In the genomic region with DNA sequence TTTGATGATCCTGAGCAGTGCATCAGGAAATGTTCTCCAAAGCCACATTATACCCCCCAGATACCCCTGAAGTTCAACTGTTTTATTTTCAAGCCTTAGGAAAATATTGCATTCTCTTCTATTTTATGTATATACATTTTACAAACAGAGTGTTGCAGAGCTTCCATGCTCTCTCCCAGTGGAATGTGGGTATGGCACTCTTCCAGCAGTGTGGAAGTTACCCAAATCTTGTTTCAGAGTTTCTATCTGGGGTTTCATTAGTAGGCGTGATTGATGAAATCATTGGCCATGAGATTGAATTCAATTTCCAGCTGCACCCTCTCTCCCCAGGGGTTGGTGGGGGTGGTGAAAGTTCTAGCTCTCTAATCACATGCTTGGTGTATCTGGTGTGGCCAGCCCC, we compare ENCODE assay signal across 22 cellular contexts.
A peak's percentile ranks its signal among the peaks of the same experiment; 100 is the strongest.
DNase-seq lines count a peak whose midpoint lies in the region; ATAC-seq, FAIRE-seq and TF ChIP-seq lines count a peak whose summit lies in the region.
"Had no signal": no experiment of that assay in that cellular context is flagged by ENCODE, and none has a peak within 500 bp of the region (broad histone marks: within the 10 kb centered on the region; RNA-seq: fewer than 3 reads in every experiment).

No MANE protein-coding gene starts in this region.

- DNase-seq in EH (ENCODE audit: low read depth) (peak; percentile 19), astrocyte (ENCODE audit: low read depth) (peak; percentile 9), fibroblast of peridontal ligament (ENCODE audit: extremely low read depth) (peak; percentile 59), osteoblast (ENCODE audit: insufficient read length, low spot score, missing footprints) (peak; percentile 39)
- DNase-seq: 8988T; ACHN; C1 segment of cervical spinal cord; Calu3; CD4-positive, alpha-beta memory T cell; COR-L47; DMS53; DMS79 treated with DMSO at 0.1 percent for 48 hours; H9 had no signal

- H3K9me3 ChIP-seq in astrocyte (ENCODE audit: insufficient read depth, low read depth, low read length), result peaks cover 6% of the 10 kb centered on the region
- peaks cover 2% of the 10 kb centered on the region for H3K9me3 ChIP-seq in osteoblast (ENCODE audit: low read depth, low read length)

- peaks cover 38% of the 10 kb centered on the region for H3K27me3 ChIP-seq in astrocyte (ENCODE audit: insufficient read depth, low read length)
- peaks cover 10% of the 10 kb centered on the region for H3K27me3 ChIP-seq in osteoblast (ENCODE audit: insufficient read depth, low read length)

- no peaks in the 10 kb centered on the region for H3K4me1 Mint-ChIP-seq in astrocyte (ENCODE audit: low read depth, unreplicated experiment)
- H3K4me1 Mint-ChIP-seq: CD4-positive, alpha-beta memory T cell had no signal

- no peak overlapping the region for H3K4me3 Mint-ChIP-seq in astrocyte (ENCODE audit: unreplicated experiment)
- H3K4me3 Mint-ChIP-seq: CD4-positive, alpha-beta memory T cell; GM23338; H9 had no signal

- H3K9me3 Mint-ChIP-seq in astrocyte (ENCODE audit: unreplicated experiment), result peaks cover 12% of the 10 kb centered on the region
- H3K9me3 Mint-ChIP-seq: CD4-positive, alpha-beta memory T cell had no signal

- H3K4me1 ChIP-seq in astrocyte (ENCODE audit: insufficient read depth, low read length) (no peaks in the 10 kb centered on the region), osteoblast (ENCODE audit: insufficient read depth, low read length) (peaks cover 3% of the 10 kb centered on the region)

- H3K4me3 ChIP-seq in astrocyte (ENCODE audit: insufficient read depth, low read depth, low read length) (no peak overlapping the region), osteoblast (ENCODE audit: insufficient read depth, low read length) (no peak overlapping the region)
- H3K4me3 ChIP-seq: A549, GM23338 had no signal

- TF ChIP-seq CTCF in astrocyte (IDR thresholded peaks at IDR 0.05; ENCODE audit: insufficient read depth, low read depth, low read length) (no peak), osteoblast (IDR thresholded peaks at IDR 0.05; ENCODE audit: extremely low read depth, low read depth, low read length) (no peak)

- H3K4me2 ChIP-seq in astrocyte (ENCODE audit: low read length), result no peak overlapping the region
- no peak overlapping the region for H3K4me2 ChIP-seq in osteoblast (ENCODE audit: insufficient read depth, low read length)
- H3K4me2 ChIP-seq: A549, GM23338 had no signal

- no peaks in the 10 kb centered on the region for H4K20me1 ChIP-seq in astrocyte (ENCODE audit: insufficient read depth, low read length)
- no peaks in the 10 kb centered on the region for H4K20me1 ChIP-seq in osteoblast (ENCODE audit: insufficient read depth, low read length)

- H3K9ac ChIP-seq in astrocyte (ENCODE audit: low read length), result no peak overlapping the region

- ATAC-seq in GM19035 (IDR thresholded peaks at IDR 0.05; ENCODE audit: unreplicated experiment) (no peak), GM21367 (IDR thresholded peaks at IDR 0.05; ENCODE audit: unreplicated experiment) (no peak), GM19324 (IDR thresholded peaks at IDR 0.05; ENCODE audit: low FRiP score, unreplicated experiment) (no peak), GM18870 (IDR thresholded peaks at IDR 0.05; ENCODE audit: unreplicated experiment) (no peak)
- ATAC-seq: A549, GM23338, HCT116 had no signal

- H3K79me2 ChIP-seq in astrocyte (ENCODE audit: insufficient read depth, low read length) (no peaks in the 10 kb centered on the region), osteoblast (ENCODE audit: insufficient read depth, low read length) (no peaks in the 10 kb centered on the region)

- H3K27me3 Mint-ChIP-seq in astrocyte (ENCODE audit: low read depth, unreplicated experiment), result peaks cover 86% of the 10 kb centered on the region

- H3K27ac ChIP-seq in astrocyte (ENCODE audit: low read depth, low read length) (no peak overlapping the region), osteoblast (ENCODE audit: low read depth, low read length) (no peak overlapping the region)
- H3K27ac ChIP-seq: A549 had no signal

- peaks cover 2% of the 10 kb centered on the region for H3K36me3 Mint-ChIP-seq in astrocyte (ENCODE audit: low read depth, unreplicated experiment)
- H3K36me3 Mint-ChIP-seq: CD4-positive, alpha-beta memory T cell had no signal

- no peak for FAIRE-seq in astrocyte (lab: Jason Lieb, UNC)
- FAIRE-seq: A549, G401.6, GM12892 had no signal

- no peak overlapping the region for H2AFZ ChIP-seq in astrocyte (ENCODE audit: low read depth, low read length)
- no peak overlapping the region for H2AFZ ChIP-seq in osteoblast (ENCODE audit: low read length)
- H2AFZ ChIP-seq: GM23338 had no signal

- H3K27ac Mint-ChIP-seq in astrocyte (ENCODE audit: unreplicated experiment), result no peak overlapping the region
- H3K27ac Mint-ChIP-seq: CD4-positive, alpha-beta memory T cell; GM23338; H9 had no signal

- no peaks in the 10 kb centered on the region for H3K36me3 ChIP-seq in astrocyte (ENCODE audit: insufficient read depth, low read length)
- H3K36me3 ChIP-seq in osteoblast (ENCODE audit: insufficient read depth, low read length), result no peaks in the 10 kb centered on the region

Comparison
In these comparisons a context has a peak if more than half of its experiments do, and no peak if none do; other contexts are left out.
1. DNase-seq: peak in every context shown above with its lines; median percentile 59 in fibroblast of peridontal ligament; 39 in osteoblast; 19 in EH; 9 in astrocyte.